In the genomic region with DNA sequence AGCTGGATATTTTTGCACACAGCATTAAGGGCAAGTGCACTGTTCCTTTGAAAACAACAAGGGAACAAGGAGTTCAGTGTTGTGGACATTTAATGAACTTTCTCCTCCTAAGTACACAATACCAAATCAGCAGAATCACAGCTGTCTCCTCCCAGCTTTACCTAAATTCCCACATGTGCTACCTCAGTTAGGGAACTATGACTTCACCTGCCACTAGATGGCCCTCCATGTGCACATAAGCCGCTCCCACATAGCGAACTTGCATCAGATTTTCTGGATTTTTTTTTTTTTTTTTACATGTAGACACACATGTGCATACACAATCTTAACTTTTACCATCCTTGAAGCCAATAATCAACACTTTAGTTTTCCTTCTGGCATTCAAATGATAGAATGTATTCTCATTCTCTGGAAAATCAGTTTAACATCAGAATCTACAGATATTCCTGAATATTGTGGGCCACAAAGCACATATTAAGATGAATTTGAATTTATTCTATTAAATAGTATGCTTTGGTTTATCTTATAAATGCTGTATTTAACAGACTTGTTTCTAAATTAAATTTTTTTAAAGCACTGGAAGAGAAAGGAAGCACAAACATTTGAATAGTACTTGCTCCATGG, we compare ENCODE assay signal across 8 cellular contexts.
DNase-seq lines count a peak whose midpoint lies in the region; ATAC-seq and TF ChIP-seq lines count a peak whose summit lies in the region.

No MANE protein-coding gene starts in this region.

- peak; percentile 70 for ATAC-seq in lung (ENCODE audit: insufficient read depth, low FRiP score)

- 3 to 4% methylated on average over 2 of the region's 2 CpGs for WGBS in lung, 2 donors

- H3K4me1 ChIP-seq in HAP-1, result no peaks in the 10 kb centered on the region
- peaks cover 7 to 15% of the 10 kb centered on the region in 2 donors for H3K4me1 ChIP-seq in lung (ENCODE audit: control insufficient read depth in 2 of 2, insufficient read depth in 2 of 2, low read length in 2 of 2)

- H3K36me3 ChIP-seq in HAP-1 (replicated peaks) (no peaks in the 10 kb centered on the region), lung (ENCODE audit: control insufficient read depth in 2 of 2, insufficient read depth in 2 of 2, low read length in 2 of 2) (peaks cover 0 to 4% of the 10 kb centered on the region in 2 donors)

- H3K27ac ChIP-seq in dorsolateral prefrontal cortex, result peak overlapping the region in 11 of 59 donors; percentile 2 to 57 (median 25)
- no peak overlapping the region for H3K27ac ChIP-seq in lung (ENCODE audit: low read depth in 1 of 2, low read length in 1 of 2)

- DNase-seq in COR-L47 (lab: John Stamatoyannopoulos, UW) (peak; percentile 58), HAP-1 (ENCODE audit: low spot score in 2 of 2) (peak; percentile 66 to 73), NCI-H226 (peak; percentile 43), dorsolateral prefrontal cortex (peak in 5 of 10 donors; percentile 34 to 70 (median 53)), lung (ENCODE audit: low spot score) (peak; percentile 66), cerebellar nuclear complex (lab: John Stamatoyannopoulos, UW) (no peak)
- DNase-seq in activated CD4-positive, CD25-positive, alpha-beta regulatory T cell treated with anti-CD3 and anti-CD28 coated beads, Interleukin-2, amount 50 U/mL, for 72 hours, result peak; percentile 51
- DNase-seq in stimulated activated naive CD4-positive, alpha-beta T cell treated with Interleukin-2 at 50 U/mL for 16 hours (lab: John Stamatoyannopoulos, UW), result peak; percentile 49

- H3K27me3 ChIP-seq in HAP-1 (ENCODE audit: low read depth), result no peaks in the 10 kb centered on the region
- no peaks in the 10 kb centered on the region for H3K27me3 ChIP-seq in dorsolateral prefrontal cortex
- no peaks in the 10 kb centered on the region for H3K27me3 ChIP-seq in lung (ENCODE audit: control insufficient read depth, insufficient read depth)

- TF ChIP-seq CTCF in dorsolateral prefrontal cortex (IDR thresholded peaks at IDR 0.05 in 54 of 56, conservative IDR thresholded peaks at IDR 0.05 in 2 of 56; ENCODE audit: low read depth in 1 of 56, partially characterized antibody in 56 of 56), result peak; percentile 54 to 94 (median 82)
- TF ChIP-seq CTCF in lung (IDR thresholded peaks at IDR 0.05; ENCODE audit: control extremely low read depth, extremely low read depth), result peak; percentile 83

- H3K4me3 ChIP-seq in HAP-1 (no peak overlapping the region), dorsolateral prefrontal cortex (no peak overlapping the region), lung (no peak overlapping the region)

- intact Hi-C loops in dorsolateral prefrontal cortex (cut with DNase I), result loop anchor here (2.0 to 10.0 kb wide), 4 partner anchors 151 to 326 kb away; no protein-coding TSS in a partner anchor

- H3K9me3 ChIP-seq in HAP-1 (no peaks in the 10 kb centered on the region), lung (ENCODE audit: control insufficient read depth in 2 of 2, insufficient read depth in 1 of 2, low read length in 1 of 2) (no peaks in the 10 kb centered on the region)

- in situ Hi-C loops in HAP-1 (cut with MboI; ENCODE audit: low sequenced_read_pairs), result loop anchor here (5.0 kb wide), 1 partner anchor 154 kb away; no protein-coding TSS in a partner anchor

Comparison
In these comparisons a context has a peak if more than half of its experiments do, and no peak if none do; other contexts are left out.
1. DNase-seq: peak in COR-L47 (single experiment), HAP-1 (2 of 2), NCI-H226 (single experiment), activated CD4-positive, CD25-positive, alpha-beta regulatory T cell treated with anti-CD3 and anti-CD28 coated beads, Interleukin-2, amount 50 U/mL, for 72 hours (single experiment), lung (single experiment) and stimulated activated naive CD4-positive, alpha-beta T cell treated with Interleukin-2 at 50 U/mL for 16 hours (single experiment); none in cerebellar nuclear complex (0 of 2).